In genomic region chr6:100880901-100881706, GRCh38 we compare ENCODE assay signal across 1 cellular context.
TF ChIP-seq lines count a peak whose summit lies in the region.

ASCC3 (minus strand) TSS chr6:100881329; CDS start chr6:100867997, 13,332 bp downstream.

TF ChIP-seq in K562, 482 proteins besides CTCF, POLR2A, EP300 and RAD21 (continued from another document and continues in another):
- TF ChIP-seq ZNF277 (CRISPR knock-in tag; IDR thresholded peaks at IDR 0.05; ENCODE audit: borderline replicate concordance) (no peak), HNRNPK (IDR thresholded peaks at IDR 0.05; ENCODE audit: low read depth, low read length, poor library complexity, severe bottlenecking) (no peak), COPS2 (conservative IDR thresholded peaks at IDR 0.05) (no peak), PCBP1 (IDR thresholded peaks at IDR 0.05; ENCODE audit: low read depth, low read length, poor library complexity, severe bottlenecking) (peak; percentile 26), STAG1 (CRISPR knock-in tag; IDR thresholded peaks at IDR 0.05; ENCODE audit: borderline replicate concordance) (no peak), ZSCAN29 (IDR thresholded peaks at IDR 0.05) (0 out of 2 replicates have a peak, but pooled peaks have one; percentile 12), SRSF3 (IDR thresholded peaks at IDR 0.05; ENCODE audit: insufficient read depth, low read length) (no peak), NR3C1 (CRISPR knock-in tag; IDR thresholded peaks at IDR 0.05) (0 out of 2 replicates have a peak, but pooled peaks have one; percentile 36), NCOR1 (IDR thresholded peaks at IDR 0.05) (no peak), NFE2 (IDR thresholded peaks at IDR 0.05; ENCODE audit: low read depth) (no peak), E2F8 (IDR thresholded peaks at IDR 0.05; ENCODE audit: low read depth, partially characterized antibody) (peak; percentile 51), ZBTB12 (CRISPR knock-in tag; IDR thresholded peaks at IDR 0.05) (peak; percentile 86), SETDB1 (IDR thresholded peaks at IDR 0.05; ENCODE audit: low read length) (peak; percentile 15), MAZ (CRISPR knock-in tag; conservative IDR thresholded peaks at IDR 0.05 in 1 of 2, IDR thresholded peaks at IDR 0.05 in 1 of 2) (peak; percentile 95 to 96), ZFP30 (CRISPR knock-in tag; IDR thresholded peaks at IDR 0.05; ENCODE audit: borderline replicate concordance) (no peak), PRDM10 (IDR thresholded peaks at IDR 0.05; ENCODE audit: partially characterized antibody) (peak; percentile 31), THRB (CRISPR knock-in tag; conservative IDR thresholded peaks at IDR 0.05) (no peak), KHSRP (IDR thresholded peaks at IDR 0.05) (peak; percentile 58; the same call in 1 of the 2 replicates), SMARCA4 (IDR thresholded peaks at IDR 0.05) (no peak), ZNF175 (CRISPR knock-in tag; IDR thresholded peaks at IDR 0.05; ENCODE audit: low read depth) (no peak), RBM22 (IDR thresholded peaks at IDR 0.05; ENCODE audit: low read depth, low read length, poor library complexity, severe bottlenecking) (peak; percentile 42), THAP7 (CRISPR knock-in tag; IDR thresholded peaks at IDR 0.05) (no peak), E2F3 (CRISPR knock-in tag; IDR thresholded peaks at IDR 0.05) (peak; percentile 15; the same call in 1 of the 2 replicates), PURB (CRISPR knock-in tag; IDR thresholded peaks at IDR 0.05; ENCODE audit: low read depth) (no peak), KLF16 (IDR thresholded peaks at IDR 0.05) (no peak), TAF15 (IDR thresholded peaks at IDR 0.05; ENCODE audit: low read depth, low read length) (no peak), ETS1 (conservative IDR thresholded peaks at IDR 0.05; ENCODE audit: control insufficient read depth, low read depth, low read length) (peak; percentile 80), ZFPM2 (CRISPR knock-in tag; IDR thresholded peaks at IDR 0.05) (0 out of 2 replicates have a peak, but pooled peaks have one; percentile 46), IRF9 (tag; IDR thresholded peaks at IDR 0.05) (no peak), NKRF (IDR thresholded peaks at IDR 0.05; ENCODE audit: borderline replicate concordance) (peak; percentile 94), RUNX1 (IDR thresholded peaks at IDR 0.05; ENCODE audit: low read depth) (no peak), SRSF9 (IDR thresholded peaks at IDR 0.05; ENCODE audit: borderline replicate concordance, low read depth, low read length) (no peak), NFATC3 (IDR thresholded peaks at IDR 0.05) (no peak), HDAC1 (IDR thresholded peaks at IDR 0.05) (peak in 1 of 2 experiments; percentile 96; a peak in 2 of 4 replicates)
